ENCODE assay signal across 25 cellular contexts in the genomic region with DNA sequence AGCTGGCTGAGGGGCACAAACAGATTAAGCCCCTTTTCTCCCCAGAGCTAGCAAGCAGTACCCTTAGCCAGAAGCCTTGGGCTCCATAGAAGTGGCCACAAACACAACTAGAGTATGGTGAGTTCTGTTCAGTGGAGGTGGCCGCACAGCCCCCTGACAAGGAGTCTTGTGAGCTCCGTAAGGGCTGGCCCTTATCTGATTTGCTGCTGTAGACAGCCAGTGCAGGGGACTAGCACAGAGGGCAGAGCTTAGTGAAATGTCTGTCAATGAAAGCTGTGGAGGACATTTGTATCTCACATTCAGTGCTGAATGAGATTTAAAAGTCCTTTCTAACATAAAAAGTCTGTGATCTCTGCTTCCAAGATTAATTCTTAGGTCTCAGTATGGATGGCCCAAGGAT.
"Had no signal": no experiment of that assay in that cellular context is flagged by ENCODE, and none has a peak within 500 bp of the region (broad histone marks: within the 10 kb centered on the region; RNA-seq: fewer than 3 reads in every experiment).

No MANE protein-coding gene starts in this region.

- H3K36me3 Mint-ChIP-seq: activated naive CD8-positive, alpha-beta T cell; WTC11 had no signal

- DNase-seq: activated CD4-positive, alpha-beta memory T cell treated with anti-CD3 and anti-CD28 coated beads, Interleukin-2, amount 10 ng/mL, durations not matched to agents 7 days and 5 days; activated CD4-positive, alpha-beta T cell treated with anti-CD3 and anti-CD28 coated beads for 1 hour; activated CD4-positive, alpha-beta T cell treated with anti-CD3 and anti-CD28 coated beads for 4 hours; activated CD4-positive, alpha-beta T cell treated with anti-CD3 and anti-CD28 coated beads, Interleukin-2, amount 10 ng/mL, durations not matched to agents 7 days and 5 days; activated CD4-positive, alpha-beta T cell treated with anti-CD3 and anti-CD28 coated beads, Interleukin-2, amount 50 U/mL, for 4 hours; activated effector memory CD4-positive, alpha-beta T cell treated with Interleukin-2 at 50 U/mL for 16 hours; activated gamma-delta T cell treated with Interleukin-2 at 50 U/mL for 16 hours; activated naive CD4-positive, alpha-beta T cell treated with anti-CD3 and anti-CD28 coated beads, Interleukin-2, amount 50 U/mL, for 16 hours; activated naive CD4-positive, alpha-beta T cell treated with Interleukin-2 at 50 U/mL for 16 hours; activated T-cell treated with anti-CD3 and anti-CD28 coated beads, Interleukin-2, amount 50 U/mL, for 4 hours; amniotic stem cell; aorta; body of pancreas; caudate nucleus; cortex of kidney; dermis blood vessel endothelial cell; effector CD4-positive, alpha-beta T cell; effector memory CD8-positive, alpha-beta T cell; foreskin fibroblast; head of caudate nucleus; T-helper 2 cell had no signal

- H3K27ac ChIP-seq: body of pancreas, epithelial cell of prostate had no signal

- H3K9me3 Mint-ChIP-seq: activated CD4-positive, alpha-beta memory T cell treated with anti-CD3 and anti-CD28 coated beads, Interleukin-2, amount 10 ng/mL, durations not matched to agents 7 days and 5 days; activated CD4-positive, alpha-beta T cell treated with anti-CD3 and anti-CD28 coated beads, Interleukin-2, amount 10 ng/mL, durations not matched to agents 7 days and 5 days; activated T-cell treated with anti-CD3 and anti-CD28 coated beads, Interleukin-2, amount 50 U/mL, for 4 hours; activated T-helper 17 cell treated with anti-CD3 and anti-CD28 coated beads, Interleukin-2, amount 50 U/mL, for 72 hours; effector memory CD8-positive, alpha-beta T cell; WTC11 had no signal

- H3K4me1 Mint-ChIP-seq: activated T-helper 17 cell treated with anti-CD3 and anti-CD28 coated beads, Interleukin-2, amount 50 U/mL, for 72 hours had no signal

- H3K4me3 Mint-ChIP-seq: activated CD4-positive, alpha-beta memory T cell treated with anti-CD3 and anti-CD28 coated beads, Interleukin-2, amount 10 ng/mL, durations not matched to agents 7 days and 5 days; activated CD4-positive, alpha-beta T cell treated with anti-CD3 and anti-CD28 coated beads, Interleukin-2, amount 10 ng/mL, durations not matched to agents 7 days and 5 days; activated naive CD8-positive, alpha-beta T cell; activated T-cell treated with anti-CD3 and anti-CD28 coated beads, Interleukin-2, amount 50 U/mL, for 4 hours; activated T-helper 17 cell treated with anti-CD3 and anti-CD28 coated beads, Interleukin-2, amount 50 U/mL, for 72 hours; effector memory CD8-positive, alpha-beta T cell; WTC11 had no signal

- H3K27ac Mint-ChIP-seq: activated CD4-positive, alpha-beta memory T cell treated with anti-CD3 and anti-CD28 coated beads, Interleukin-2, amount 10 ng/mL, durations not matched to agents 7 days and 5 days; activated CD4-positive, alpha-beta T cell treated with anti-CD3 and anti-CD28 coated beads, Interleukin-2, amount 10 ng/mL, durations not matched to agents 7 days and 5 days; activated naive CD8-positive, alpha-beta T cell; activated T-helper 17 cell treated with anti-CD3 and anti-CD28 coated beads, Interleukin-2, amount 50 U/mL, for 72 hours; effector memory CD8-positive, alpha-beta T cell; WTC11 had no signal

- H3K4me3 ChIP-seq: body of pancreas had no signal

- H3K27me3 ChIP-seq: body of pancreas had no signal

- H3K9me3 ChIP-seq: body of pancreas had no signal

- H3K27me3 Mint-ChIP-seq: activated CD4-positive, alpha-beta memory T cell treated with anti-CD3 and anti-CD28 coated beads, Interleukin-2, amount 10 ng/mL, durations not matched to agents 7 days and 5 days had no signal
